ENCODE assay signal across 1 cellular context in genomic region chr17:72884066-72884465, GRCh38.
TF ChIP-seq lines count a peak whose summit lies in the region.

No MANE protein-coding gene starts in this region.

TF ChIP-seq in HepG2, 621 proteins besides CTCF, POLR2A, EP300 and RAD21 (continued from another document):
- TF ChIP-seq, protein P1, sequence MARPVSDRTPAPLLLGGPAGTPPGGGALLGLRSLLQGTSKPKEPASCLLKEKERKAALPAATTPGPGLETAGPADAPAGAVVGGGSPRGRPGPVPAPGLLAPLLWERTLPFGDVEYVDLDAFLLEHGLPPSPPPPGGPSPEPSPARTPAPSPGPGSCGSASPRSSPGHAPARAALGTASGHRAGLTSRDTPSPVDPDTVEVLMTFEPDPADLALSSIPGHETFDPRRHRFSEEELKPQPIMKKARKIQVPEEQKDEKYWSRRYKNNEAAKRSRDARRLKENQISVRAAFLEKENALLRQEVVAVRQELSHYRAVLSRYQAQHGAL (CRISPR knock-in tag; IDR thresholded peaks at IDR 0.05; ENCODE audit: not compliant biosample characterization): no peak
- TF ChIP-seq ZNF644 (CRISPR knock-in tag; IDR thresholded peaks at IDR 0.05; ENCODE audit: low read depth): peak; percentile 78; the same call in 1 of the 2 replicates
